ENCODE assay signal across 2 cellular contexts in the genomic region with DNA sequence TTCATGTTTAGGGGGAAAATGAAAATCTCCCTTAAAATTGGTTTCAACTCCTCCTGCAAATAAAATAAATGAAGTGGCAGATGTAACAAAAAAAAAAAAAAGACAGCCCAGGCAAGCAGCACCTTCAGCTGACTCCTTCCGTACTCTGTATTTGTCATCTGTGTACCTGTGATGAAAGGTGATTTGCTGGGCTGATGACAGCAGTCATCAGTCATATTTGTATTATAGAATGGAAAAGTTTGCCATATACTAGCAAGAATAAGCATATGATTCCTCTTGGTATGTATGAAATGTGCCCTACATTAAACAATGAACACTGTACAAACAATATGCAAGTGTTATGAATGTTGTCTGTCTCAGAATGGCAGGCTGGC.
TF ChIP-seq lines count a peak whose summit lies in the region.

No MANE protein-coding gene starts in this region.

TF ChIP-seq in IMR-90, 13 proteins besides CTCF, POLR2A, EP300 and RAD21:
- no peak for TF ChIP-seq MAFK (IDR thresholded peaks at IDR 0.05; ENCODE audit: low read depth, low read length)
- no peak for TF ChIP-seq CHD1 (IDR thresholded peaks at IDR 0.05; ENCODE audit: low read depth, low read length)
- no peak for TF ChIP-seq CEBPB (IDR thresholded peaks at IDR 0.05; ENCODE audit: low read depth, low read length)
- no peak for TF ChIP-seq BHLHE40 (IDR thresholded peaks at IDR 0.05; ENCODE audit: low read depth, low read length)
- no peak for TF ChIP-seq NFE2L2 (IDR thresholded peaks at IDR 0.05; ENCODE audit: low read depth, low read length)
- TF ChIP-seq FOS (IDR thresholded peaks at IDR 0.05; ENCODE audit: low read depth, low read length), result no peak
- TF ChIP-seq, protein P1, sequence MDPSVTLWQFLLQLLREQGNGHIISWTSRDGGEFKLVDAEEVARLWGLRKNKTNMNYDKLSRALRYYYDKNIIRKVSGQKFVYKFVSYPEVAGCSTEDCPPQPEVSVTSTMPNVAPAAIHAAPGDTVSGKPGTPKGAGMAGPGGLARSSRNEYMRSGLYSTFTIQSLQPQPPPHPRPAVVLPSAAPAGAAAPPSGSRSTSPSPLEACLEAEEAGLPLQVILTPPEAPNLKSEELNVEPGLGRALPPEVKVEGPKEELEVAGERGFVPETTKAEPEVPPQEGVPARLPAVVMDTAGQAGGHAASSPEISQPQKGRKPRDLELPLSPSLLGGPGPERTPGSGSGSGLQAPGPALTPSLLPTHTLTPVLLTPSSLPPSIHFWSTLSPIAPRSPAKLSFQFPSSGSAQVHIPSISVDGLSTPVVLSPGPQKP (IDR thresholded peaks at IDR 0.05; ENCODE audit: borderline replicate concordance, low read depth, low read length), result no peak
- no peak for TF ChIP-seq SMC3 (IDR thresholded peaks at IDR 0.05; ENCODE audit: low read depth, low read length)
- TF ChIP-seq MXI1 (IDR thresholded peaks at IDR 0.05; ENCODE audit: borderline replicate concordance, low read depth, low read length), result no peak
- TF ChIP-seq MAZ (IDR thresholded peaks at IDR 0.05; ENCODE audit: borderline replicate concordance, low read depth, low read length), result no peak
- no peak for TF ChIP-seq RCOR1 (IDR thresholded peaks at IDR 0.05; ENCODE audit: insufficient replicate concordance, low read length)
- TF ChIP-seq, protein P2, sequence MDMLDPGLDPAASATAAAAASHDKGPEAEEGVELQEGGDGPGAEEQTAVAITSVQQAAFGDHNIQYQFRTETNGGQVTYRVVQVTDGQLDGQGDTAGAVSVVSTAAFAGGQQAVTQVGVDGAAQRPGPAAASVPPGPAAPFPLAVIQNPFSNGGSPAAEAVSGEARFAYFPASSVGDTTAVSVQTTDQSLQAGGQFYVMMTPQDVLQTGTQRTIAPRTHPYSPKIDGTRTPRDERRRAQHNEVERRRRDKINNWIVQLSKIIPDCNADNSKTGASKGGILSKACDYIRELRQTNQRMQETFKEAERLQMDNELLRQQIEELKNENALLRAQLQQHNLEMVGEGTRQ (IDR thresholded peaks at IDR 0.05; ENCODE audit: low read depth, low read length), result no peak
- TF ChIP-seq RFX5 (IDR thresholded peaks at IDR 0.05; ENCODE audit: low read depth, low read length), result no peak

TF ChIP-seq in HepG2, 621 proteins besides CTCF, POLR2A, EP300 and RAD21:
- no peak for TF ChIP-seq PREB (CRISPR knock-in tag; IDR thresholded peaks at IDR 0.05)
- TF ChIP-seq RFX3 (CRISPR knock-in tag; IDR thresholded peaks at IDR 0.05), result no peak
- TF ChIP-seq ZNF792 (CRISPR knock-in tag; IDR thresholded peaks at IDR 0.05), result no peak
- TF ChIP-seq ZNF562 (CRISPR knock-in tag; IDR thresholded peaks at IDR 0.05; ENCODE audit: borderline replicate concordance), result no peak
- TF ChIP-seq FOXO4 (CRISPR knock-in tag; conservative IDR thresholded peaks at IDR 0.05), result no peak
- no peak for TF ChIP-seq STAG1 (CRISPR knock-in tag; IDR thresholded peaks at IDR 0.05)
- no peak for TF ChIP-seq ZNF441 (CRISPR knock-in tag; IDR thresholded peaks at IDR 0.05; ENCODE audit: borderline replicate concordance)
- no peak for TF ChIP-seq FOSL1 (CRISPR knock-in tag; IDR thresholded peaks at IDR 0.05; ENCODE audit: borderline replicate concordance)
- TF ChIP-seq ZFP62 (CRISPR knock-in tag; IDR thresholded peaks at IDR 0.05), result no peak
- no peak for TF ChIP-seq ZNF781 (CRISPR knock-in tag; IDR thresholded peaks at IDR 0.05; ENCODE audit: borderline replicate concordance, not compliant biosample characterization)
- TF ChIP-seq BRF2 (CRISPR knock-in tag; IDR thresholded peaks at IDR 0.05), result no peak
- TF ChIP-seq NPAS2 (CRISPR knock-in tag; IDR thresholded peaks at IDR 0.05; ENCODE audit: borderline replicate concordance), result no peak
- TF ChIP-seq THAP7 (CRISPR knock-in tag; IDR thresholded peaks at IDR 0.05), result no peak
